Comparison of ENCODE assay signal across 8 cellular contexts in genomic region chr6:27807415-27808241, GRCh38.
DNase-seq lines count a peak whose midpoint lies in the region; ATAC-seq, FAIRE-seq and TF ChIP-seq lines count a peak whose summit lies in the region.
"Not testable (repeated sequence)": the region's sequence is repeated elsewhere in the genome, so short reads cannot be mapped to it uniquely, and the experiment has no call there.

No MANE protein-coding gene starts in this region.

- H3K4me3 ChIP-seq in esophagus muscularis mucosa = peak overlapping the region; percentile 52 to 70 (median 58)
- peak overlapping the region; percentile 45 for H3K4me3 ChIP-seq in mucosa of stomach (ENCODE audit: low read length)

- H3K27ac Mint-ChIP-seq in activated T-helper 1 cell treated with anti-CD3 and anti-CD28 coated beads, Interleukin-12 subunit alpha, Interleukin-12 subunit beta, Interleukin-2, Interleukin-4 antibody, amounts not matched to agents 30 ng/mL and 10 ng/mL and 1 ng/mL, durations not matched to agents 14 hours and 24 hours and 36 hours = peak overlapping the region; percentile 99
- H3K27ac Mint-ChIP-seq in stimulated activated naive CD8-positive, alpha-beta T cell treated with anti-CD3 and anti-CD28 coated beads, Interleukin-15, amount 100 ng/mL, for 72 hours = peak overlapping the region; percentile 97 to 99

- peak; percentile 64 for FAIRE-seq in RCC 7860 (lab: Jason Lieb, UNC)

- H3K27ac ChIP-seq in KOPT-K1 (ENCODE audit: low read depth, low read length, poor library complexity, severe bottlenecking) (peak overlapping the region; percentile 96), esophagus muscularis mucosa (replicated peaks in 1 of 4) (peak overlapping the region; percentile 69 to 88 (median 86))

- peaks cover 8 to 33% (median 27%) of the 10 kb centered on the region in 4 donors for H3K4me1 ChIP-seq in esophagus muscularis mucosa
- H3K4me1 ChIP-seq in mucosa of stomach (ENCODE audit: control insufficient read depth, insufficient read depth, low read length) = not testable (repeated sequence)

- H3K9me3 ChIP-seq in KOPT-K1 (ENCODE audit: insufficient read depth, low read length, poor library complexity, severe bottlenecking); esophagus muscularis mucosa; mucosa of stomach (ENCODE audit: control insufficient read depth, low read length): not testable (repeated sequence)

- intact Hi-C loops in activated T-helper 1 cell treated with anti-CD3 and anti-CD28 coated beads, Interleukin-12 subunit alpha, Interleukin-12 subunit beta, Interleukin-2, Interleukin-4 antibody, amounts not matched to agents 30 ng/mL and 10 ng/mL and 1 ng/mL, durations not matched to agents 14 hours and 24 hours and 36 hours (cut with micrococcal nuclease) = loop anchor here (1.0 to 5.0 kb wide), 9 partner anchors 11 to 1135 kb away; a partner anchor contains a TSS
- intact Hi-C loops in esophagus muscularis mucosa (cut with DNase I) = not testable (repeated sequence)

- not testable (repeated sequence) for TF ChIP-seq POLR2A in esophagus muscularis mucosa (IDR thresholded peaks at IDR 0.05; ENCODE audit: low read depth)

- under 1% methylated on average over 20 of the region's 44 CpGs for WGBS in esophagus muscularis mucosa

- DNase-seq in ELF-1 (ENCODE audit: low read depth, low spot score) = peak; percentile 97
- peak; percentile 53 for DNase-seq in GOT3 (lab: John Stamatoyannopoulos, UW)
- peak; percentile 80 for DNase-seq in RCC 7860 (ENCODE audit: low spot score)
- peak; percentile 78 for DNase-seq in activated T-helper 1 cell treated with anti-CD3 and anti-CD28 coated beads, Interleukin-12 subunit alpha, Interleukin-12 subunit beta, Interleukin-2, Interleukin-4 antibody, amounts not matched to agents 30 ng/mL and 10 ng/mL and 1 ng/mL, durations not matched to agents 14 hours and 24 hours and 36 hours (ENCODE audit: low spot score)
- DNase-seq in esophagus muscularis mucosa (ENCODE audit: extremely low spot score) = not testable (repeated sequence)
- DNase-seq in stimulated activated naive CD8-positive, alpha-beta T cell treated with anti-CD3 and anti-CD28 coated beads, Interleukin-15, amount 100 ng/mL, for 72 hours = peak; percentile 83 to 88

- not testable (repeated sequence) for TF ChIP-seq CTCF in esophagus muscularis mucosa (IDR thresholded peaks at IDR 0.05)

- H3K27me3 Mint-ChIP-seq in activated T-helper 1 cell treated with anti-CD3 and anti-CD28 coated beads, Interleukin-12 subunit alpha, Interleukin-12 subunit beta, Interleukin-2, Interleukin-4 antibody, amounts not matched to agents 30 ng/mL and 10 ng/mL and 1 ng/mL, durations not matched to agents 14 hours and 24 hours and 36 hours (ENCODE audit: insufficient read depth); stimulated activated naive CD8-positive, alpha-beta T cell treated with anti-CD3 and anti-CD28 coated beads, Interleukin-15, amount 100 ng/mL, for 72 hours: not testable (repeated sequence)

- peaks cover 55% of the 10 kb centered on the region for H3K4me1 Mint-ChIP-seq in activated T-helper 1 cell treated with anti-CD3 and anti-CD28 coated beads, Interleukin-12 subunit alpha, Interleukin-12 subunit beta, Interleukin-2, Interleukin-4 antibody, amounts not matched to agents 30 ng/mL and 10 ng/mL and 1 ng/mL, durations not matched to agents 14 hours and 24 hours and 36 hours (ENCODE audit: low read depth)
- H3K4me1 Mint-ChIP-seq in stimulated activated naive CD8-positive, alpha-beta T cell treated with anti-CD3 and anti-CD28 coated beads, Interleukin-15, amount 100 ng/mL, for 72 hours = peaks cover 67% of the 10 kb centered on the region

- H3K9me3 Mint-ChIP-seq in activated T-helper 1 cell treated with anti-CD3 and anti-CD28 coated beads, Interleukin-12 subunit alpha, Interleukin-12 subunit beta, Interleukin-2, Interleukin-4 antibody, amounts not matched to agents 30 ng/mL and 10 ng/mL and 1 ng/mL, durations not matched to agents 14 hours and 24 hours and 36 hours; stimulated activated naive CD8-positive, alpha-beta T cell treated with anti-CD3 and anti-CD28 coated beads, Interleukin-15, amount 100 ng/mL, for 72 hours: not testable (repeated sequence)

- peaks cover 0 to 52% (median 16%) of the 10 kb centered on the region in 4 donors for H3K27me3 ChIP-seq in esophagus muscularis mucosa
- H3K27me3 ChIP-seq in mucosa of stomach (ENCODE audit: control insufficient read depth, insufficient read depth, low read length) = not testable (repeated sequence)

- H3K4me3 Mint-ChIP-seq in activated T-helper 1 cell treated with anti-CD3 and anti-CD28 coated beads, Interleukin-12 subunit alpha, Interleukin-12 subunit beta, Interleukin-2, Interleukin-4 antibody, amounts not matched to agents 30 ng/mL and 10 ng/mL and 1 ng/mL, durations not matched to agents 14 hours and 24 hours and 36 hours = peak overlapping the region; percentile 95
- H3K4me3 Mint-ChIP-seq in stimulated activated naive CD8-positive, alpha-beta T cell treated with anti-CD3 and anti-CD28 coated beads, Interleukin-15, amount 100 ng/mL, for 72 hours = peak overlapping the region; percentile 89 to 94

- peak; percentile 75 for ATAC-seq in stimulated activated naive CD8-positive, alpha-beta T cell treated with anti-CD3 and anti-CD28 coated beads, Interleukin-15, amount 100 ng/mL, for 72 hours

- not testable (repeated sequence) for H3K36me3 Mint-ChIP-seq in activated T-helper 1 cell treated with anti-CD3 and anti-CD28 coated beads, Interleukin-12 subunit alpha, Interleukin-12 subunit beta, Interleukin-2, Interleukin-4 antibody, amounts not matched to agents 30 ng/mL and 10 ng/mL and 1 ng/mL, durations not matched to agents 14 hours and 24 hours and 36 hours (ENCODE audit: low read depth)

- H3K36me3 ChIP-seq in KOPT-K1 (ENCODE audit: insufficient read depth, low read length); esophagus muscularis mucosa; mucosa of stomach (ENCODE audit: control insufficient read depth, insufficient read depth, low read length): not testable (repeated sequence)

- peak overlapping the region; percentile 73 for H3K9ac ChIP-seq in mucosa of stomach (ENCODE audit: low read length)

- TF ChIP-seq EP300 in esophagus muscularis mucosa (IDR thresholded peaks at IDR 0.05) = not testable (repeated sequence)
